1 cellular context compared by ENCODE assay signal in genomic region chr12:53044896-53045571, GRCh38.
TF ChIP-seq lines count a peak whose summit lies in the region.

No MANE protein-coding gene starts in this region.

TF ChIP-seq in A549, 52 proteins besides CTCF, POLR2A, EP300 and RAD21 (continued from another document):
- TF ChIP-seq CHD4 (IDR thresholded peaks at IDR 0.05; ENCODE audit: borderline replicate concordance) (no peak), RFX5 (IDR thresholded peaks at IDR 0.05) (no peak), EHMT2 (IDR thresholded peaks at IDR 0.05; ENCODE audit: low read depth) (no peak), PBX3 (IDR thresholded peaks at IDR 0.05) (no peak), USF2 (IDR thresholded peaks at IDR 0.05) (no peak)
